8 cellular contexts compared by ENCODE assay signal in the genomic region with DNA sequence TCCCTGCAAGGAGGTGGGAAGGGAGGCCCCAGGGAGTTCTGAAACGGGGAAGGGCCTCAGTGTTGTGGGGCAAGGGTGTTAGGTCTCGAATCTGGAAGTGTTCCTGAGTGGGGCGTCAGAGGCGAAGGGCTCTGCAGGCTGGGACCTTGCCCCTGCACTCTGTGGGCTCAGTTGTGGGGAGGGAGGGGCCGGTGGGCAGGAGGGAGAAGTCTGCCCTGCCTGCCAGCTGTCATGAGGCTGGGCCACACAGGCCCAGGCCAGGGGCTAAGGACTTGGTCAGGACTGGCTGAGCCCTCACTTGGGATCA. TPM values are rescaled to one million over a fixed set of nuclear protein-coding genes. Genes with fewer than 3 reads are reported as not detected.
DNase-seq lines count a peak whose midpoint lies in the region; ATAC-seq and TF ChIP-seq lines count a peak whose summit lies in the region.

A gene (plus strand): TSS at position 59 of the 307 bp plus-strand sequence. CDS start 689 bp downstream, outside the sequence.

- ATAC-seq in activated T-cell treated with anti-CD3 and anti-CD28 coated beads, Interleukin-2, amount 50 U/mL, for 72 hours (replicated peaks in 1 of 2), result no peak
- peak; percentile 1 for ATAC-seq in body of pancreas
- ATAC-seq in lung (ENCODE audit: insufficient read depth, low FRiP score), result no peak
- ATAC-seq in GM19455 (IDR thresholded peaks at IDR 0.05; ENCODE audit: unreplicated experiment), result no peak
- ATAC-seq in activated CD4-positive, CD25-positive, alpha-beta regulatory T cell treated with anti-CD3 and anti-CD28 coated beads, Interleukin-2, amount 50 U/mL, for 24 hours, result no peak

- peaks cover 29% of the 10 kb centered on the region for H3K4me1 Mint-ChIP-seq in activated T-cell treated with anti-CD3 and anti-CD28 coated beads, Interleukin-2, amount 50 U/mL, for 72 hours (ENCODE audit: low read depth)

- TF ChIP-seq POLR2A in body of pancreas (IDR thresholded peaks at IDR 0.05), result peak; percentile 4 to 41 (median 30)

- TF ChIP-seq CTCF in body of pancreas (IDR thresholded peaks at IDR 0.05) (no peak), lung (IDR thresholded peaks at IDR 0.05; ENCODE audit: control extremely low read depth, extremely low read depth) (no peak)

- peaks cover 0 to 2% of the 10 kb centered on the region in 2 donors for H3K36me3 ChIP-seq in body of pancreas (replicated peaks in 1 of 2; ENCODE audit: insufficient read depth in 1 of 2, low read depth in 2 of 2)
- peaks cover 0 to 22% of the 10 kb centered on the region in 2 donors for H3K36me3 ChIP-seq in lung (ENCODE audit: control insufficient read depth in 2 of 2, insufficient read depth in 2 of 2, low read length in 2 of 2)
- peaks cover 5% of the 10 kb centered on the region for H3K36me3 ChIP-seq in urinary bladder (ENCODE audit: insufficient read depth)

- peaks cover 36% of the 10 kb centered on the region for H3K27me3 Mint-ChIP-seq in activated T-cell treated with anti-CD3 and anti-CD28 coated beads, Interleukin-2, amount 50 U/mL, for 72 hours (ENCODE audit: low read depth)

- H3K27ac ChIP-seq in body of pancreas, result peak within 1 kb of the TSS; percentile 92 to 100 (median 95)
- H3K27ac ChIP-seq in lung (ENCODE audit: low read depth in 1 of 2, low read length in 1 of 2), result peak within 1 kb of the TSS; percentile 75 to 84
- H3K27ac ChIP-seq in urinary bladder (ENCODE audit: low read depth), result peak within 1 kb of the TSS; percentile 76

- H3K27ac Mint-ChIP-seq in activated T-cell treated with anti-CD3 and anti-CD28 coated beads, Interleukin-2, amount 50 U/mL, for 72 hours, result no peak within 1 kb of the TSS

- intact Hi-C loops in body of pancreas (cut with DNase I), result no loop called here

- in situ Hi-C loops in ACHN (cut with HindIII; ENCODE audit: low pct_ligation_motif_present, low pct_unique_long_range_greater_than_20kb, low sequenced_read_pairs), result no loop called here

- no peaks in the 10 kb centered on the region for H3K9me3 ChIP-seq in body of pancreas
- peaks cover 0 to 3% of the 10 kb centered on the region in 2 donors for H3K9me3 ChIP-seq in lung (ENCODE audit: control insufficient read depth in 2 of 2, insufficient read depth in 1 of 2, low read length in 1 of 2)

- H3K4me3 ChIP-seq in body of pancreas, result peak within 1 kb of the TSS; percentile 36 to 42
- peak within 1 kb of the TSS; percentile 24 for H3K4me3 ChIP-seq in lung
- peak within 1 kb of the TSS; percentile 36 for H3K4me3 ChIP-seq in urinary bladder (ENCODE audit: low read depth, low read length)

- H3K27me3 ChIP-seq in body of pancreas (no peaks in the 10 kb centered on the region), lung (ENCODE audit: control insufficient read depth, insufficient read depth) (no peaks in the 10 kb centered on the region)

- H3K36me3 Mint-ChIP-seq in activated T-cell treated with anti-CD3 and anti-CD28 coated beads, Interleukin-2, amount 50 U/mL, for 72 hours (ENCODE audit: insufficient read depth in 2 of 2), result peaks cover 2 to 3% of the 10 kb centered on the region in 2 donors

- 0 to 20% methylated on average over 1 to 5 of the region's 5 CpGs for WGBS in body of pancreas, 2 donors
- 17 to 31% methylated on average over 5 of the region's 5 CpGs for WGBS in lung, 2 donors
- 69% methylated on average over 5 of the region's 5 CpGs for WGBS in urinary bladder

- H3K4me1 ChIP-seq in body of pancreas (peaks cover 94% of the 10 kb centered on the region), lung (ENCODE audit: control insufficient read depth in 2 of 2, insufficient read depth in 2 of 2, low read length in 2 of 2) (peaks cover 0 to 37% of the 10 kb centered on the region in 2 donors), urinary bladder (ENCODE audit: insufficient read depth) (peaks cover 2% of the 10 kb centered on the region)

- H3K4me3 Mint-ChIP-seq in activated T-cell treated with anti-CD3 and anti-CD28 coated beads, Interleukin-2, amount 50 U/mL, for 72 hours, result peak within 1 kb of the TSS; percentile 79 to 89

- no peaks in the 10 kb centered on the region for H3K9me3 Mint-ChIP-seq in activated T-cell treated with anti-CD3 and anti-CD28 coated beads, Interleukin-2, amount 50 U/mL, for 72 hours

- no peak for DNase-seq in activated T-cell treated with anti-CD3 and anti-CD28 coated beads, Interleukin-2, amount 50 U/mL, for 72 hours
- DNase-seq in activated T-cell treated with anti-CD3 and anti-CD28 coated beads, Interleukin-2, amount 50 U/mL, for 48 hours, result no peak
- DNase-seq in body of pancreas (no peak), lung (ENCODE audit: low spot score) (no peak), ACHN (no peak)

RNA-seq across cellular contexts. Expression of the gene that starts here (rescaled TPM):
- 10 to 100 TPM in 1 of 2 donors, 1 to 10 TPM in 1; 5.5 to 13.3 TPM for total RNA-seq in activated T-cell treated with anti-CD3 and anti-CD28 coated beads, Interleukin-2, amount 50 U/mL, for 72 hours
- total RNA-seq in body of pancreas (100 to 1,000 TPM; 134 to 368 TPM), lung (10 to 100 TPM; 17.9 to 45.1 TPM), urinary bladder (5.9 TPM)
- polyA plus RNA-seq in lung (10 to 100 TPM; 19.1 to 44.4 TPM), urinary bladder (20.2 TPM)
